ENCODE assay signal across 9 cellular contexts in genomic region chr18:45850021-45850420, GRCh38. TPM values are rescaled to one million over a fixed set of nuclear protein-coding genes. Genes with fewer than 3 reads are reported as not detected.
DNase-seq lines count a peak whose midpoint lies in the region; ATAC-seq, FAIRE-seq and TF ChIP-seq lines count a peak whose summit lies in the region.
"Had no signal": no experiment of that assay in that cellular context is flagged by ENCODE, and none has a peak within 500 bp of the region (broad histone marks: within the 10 kb centered on the region; RNA-seq: fewer than 3 reads in every experiment).

No MANE protein-coding gene starts in this region.

- H3K9me1 ChIP-seq in K562 (ENCODE audit: control insufficient read depth, insufficient read depth, low read length) = no peaks in the 10 kb centered on the region

- no peak for FAIRE-seq in K562 (lab: Jason Lieb, UNC)

- WGBS in K562 (ENCODE audit: insufficient coverage, low coverage, missing lambda C conversion rate) = 79% methylated on average over 6 of the region's 10 CpGs
- 90 to 100% methylated on average over 1 to 2 of the region's 10 CpGs for WGBS in gastroesophageal sphincter (ENCODE audit: low coverage in 1 of 2), 2 donors

- no peaks in the 10 kb centered on the region for H3K79me2 ChIP-seq in K562 (ENCODE audit: control insufficient read depth, insufficient read depth, low read length)

- no peaks in the 10 kb centered on the region for H3K27me3 Mint-ChIP-seq in nephron (ENCODE audit: low read depth)

- H3K4me1 Mint-ChIP-seq in nephron = peaks cover 7% of the 10 kb centered on the region

- H3K4me1 ChIP-seq in K562 (replicated peaks in 1 of 2; ENCODE audit: control insufficient read depth in 2 of 2, insufficient read depth in 2 of 2, low read length in 2 of 2) (peaks cover 0 to 4% of the 10 kb centered on the region in 2 experiments; a peak in 1 of 5 replicates), gastroesophageal sphincter (peaks cover 0 to 13% (median 6%) of the 10 kb centered on the region in 3 donors)

- peak; percentile 59 for ATAC-seq in HG02943 (IDR thresholded peaks at IDR 0.05; ENCODE audit: low read depth, unreplicated experiment)
- ATAC-seq in K562 = peak; percentile 71
- ATAC-seq in gastroesophageal sphincter = no peak
- no peak for ATAC-seq in HG02588 (IDR thresholded peaks at IDR 0.05; ENCODE audit: unreplicated experiment)

- H3K4me2 ChIP-seq in K562 (ENCODE audit: insufficient read depth, low read length) = no peak overlapping the region

- H3K9me3 Mint-ChIP-seq in nephron = no peaks in the 10 kb centered on the region

- H3K27ac ChIP-seq in K562 (ENCODE audit: extremely low read depth, low read depth, low read length) (no peak overlapping the region), gastroesophageal sphincter (no peak overlapping the region), dorsolateral prefrontal cortex (no peak overlapping the region)

- H3K9me3 ChIP-seq in K562 (replicated peaks; ENCODE audit: control insufficient read depth, insufficient read depth, low read depth, low read length) (no peaks in the 10 kb centered on the region), gastroesophageal sphincter (no peaks in the 10 kb centered on the region)

- CTCF ChIA-PET in K562 (lab: Yijun Ruan, JAX; ENCODE audit: low intra/inter-chr PET ratio) = no interaction called here

- TF ChIP-seq CTCF in GM12872 (IDR thresholded peaks at IDR 0.05; ENCODE audit: insufficient read depth, low read depth, low read length) = peak; percentile 57; the same call in 2 of the 3 replicates
- TF ChIP-seq CTCF in K562 (IDR thresholded peaks at IDR 0.05 in 2 of 3, conservative IDR thresholded peaks at IDR 0.05 in 1 of 3; ENCODE audit: insufficient read depth in 2 of 3, low read depth in 1 of 3, low read length in 3 of 3) = peak; percentile 24 to 27 (median 27); a peak in 3 of 6 replicates
- TF ChIP-seq CTCF in nephron (IDR thresholded peaks at IDR 0.05; ENCODE audit: unreplicated experiment in 3 of 3) = peak in 2 of 3 experiments; percentile 29 to 38
- no peak for TF ChIP-seq CTCF in gastroesophageal sphincter (IDR thresholded peaks at IDR 0.05)
- TF ChIP-seq CTCF in dorsolateral prefrontal cortex (IDR thresholded peaks at IDR 0.05 in 54 of 56, conservative IDR thresholded peaks at IDR 0.05 in 2 of 56; ENCODE audit: low read depth in 1 of 56, partially characterized antibody in 56 of 56) = peak in 11 of 56 donors; percentile 10 to 36 (median 24)

- H2AFZ ChIP-seq in K562 (ENCODE audit: low read depth, low read length) = no peak overlapping the region

- intact Hi-C loops in K562 (cut with micrococcal nuclease) (no loop called here), dorsolateral prefrontal cortex (cut with DNase I) (no loop called here)

- no peak for TF ChIP-seq RAD21 in K562 (CRISPR knock-in tag; conservative IDR thresholded peaks at IDR 0.05 in 1 of 2, IDR thresholded peaks at IDR 0.05 in 1 of 2)

- BruUV-seq in K562 (replicated peaks; lab: Mats Ljungman, UMichigan) = no TSS peak

- H3K36me3 ChIP-seq in K562 (ENCODE audit: control insufficient read depth, insufficient read depth, low read length) (peaks cover 14% of the 10 kb centered on the region; the same call in 1 of the 3 replicates), gastroesophageal sphincter (peaks cover 0 to 59% of the 10 kb centered on the region in 2 donors)

- no peak overlapping the region for H3K27ac Mint-ChIP-seq in nephron

- no peak for TF ChIP-seq EP300 in K562 (IDR thresholded peaks at IDR 0.05; ENCODE audit: low read length)
- TF ChIP-seq EP300 in gastroesophageal sphincter (IDR thresholded peaks at IDR 0.05) = no peak

- POLR2A ChIA-PET in K562 (lab: Yijun Ruan, JAX) = interaction anchor here (0.6 kb wide), 1 partner anchor 14 kb away, joined by 3 read pairs; no protein-coding TSS in a partner anchor

- no peak overlapping the region for H3K4me3 ChIP-seq in K562
- no peak overlapping the region for H3K4me3 ChIP-seq in gastroesophageal sphincter
- H3K4me3 ChIP-seq in dorsolateral prefrontal cortex = no peak overlapping the region

- H3K4me3 Mint-ChIP-seq in nephron = no peak overlapping the region

- DNase-seq in K562 (ENCODE audit: extremely low read depth in 1 of 4, low spot score in 3 of 4) = no peak
- no peak for DNase-seq in COLO829 (ENCODE audit: low spot score)
- no peak for DNase-seq in dorsolateral prefrontal cortex

- H3K9ac ChIP-seq in K562 (ENCODE audit: insufficient read depth in 1 of 2, low read depth in 2 of 2, low read length in 2 of 2) = no peak overlapping the region

- H4K20me1 ChIP-seq in K562 (replicated peaks; ENCODE audit: control insufficient read depth, insufficient read depth, low read length) = no peaks in the 10 kb centered on the region

- peaks cover 48% of the 10 kb centered on the region for H3K36me3 Mint-ChIP-seq in nephron (ENCODE audit: low read depth)

- H3K27me3 ChIP-seq in K562 (ENCODE audit: control insufficient read depth in 2 of 2, insufficient read depth in 2 of 2, low read length in 2 of 2) (no peaks in the 10 kb centered on the region), gastroesophageal sphincter (no peaks in the 10 kb centered on the region), dorsolateral prefrontal cortex (no peaks in the 10 kb centered on the region)

- TF ChIP-seq POLR2A in K562 (conservative IDR thresholded peaks at IDR 0.05) (no peak), gastroesophageal sphincter (IDR thresholded peaks at IDR 0.05) (no peak)

- in situ Hi-C loops in K562 (cut with MboI) = no loop called here

TF ChIP-seq in K562, 482 proteins besides CTCF, POLR2A, EP300 and RAD21:
- TF ChIP-seq GATAD2A (IDR thresholded peaks at IDR 0.05) (no peak), ZNF586 (CRISPR knock-in tag; conservative IDR thresholded peaks at IDR 0.05) (no peak), ILK (tag; IDR thresholded peaks at IDR 0.05; ENCODE audit: borderline replicate concordance, low read depth) (no peak), MCM3 (IDR thresholded peaks at IDR 0.05) (no peak), TCFL5 (CRISPR knock-in tag; conservative IDR thresholded peaks at IDR 0.05) (no peak)

RNA-seq across cellular contexts. Expression of gene SIGLEC15, which starts 24.5 kb away (rescaled TPM):
- not detected in 2 replicates for total RNA-seq in K562 (2011; cell fraction: chromatin; rRNA removed; ENCODE audit: low replicate concordance)
- total RNA-seq in K562 (2011; cell fraction: nucleolus; rRNA removed) = not detected in 2 replicates
- not detected in 2 replicates for total RNA-seq in K562 (2011; cell fraction: nucleoplasm; rRNA removed)
- total RNA-seq in K562 (2014; rRNA removed) = not detected in 2 replicates
- total RNA-seq in K562 (2014; rRNA removed; fragmentation: Illumina TruSeq; extraction: Trizol) = not detected in 2 replicates
- not detected in 2 replicates for total RNA-seq in K562 (2015; rRNA removed; fragmentation: Illumina TruSeq; extraction: Trizol)
- not detected in 2 replicates for total RNA-seq in K562 (2021)
- polyA plus RNA-seq in K562 (2011; rRNA removed) = not detected in 2 replicates
- polyA plus RNA-seq in K562 (2011; cell fraction: cytosol; rRNA removed) = not detected in 2 replicates
- not detected in 2 replicates for polyA plus RNA-seq in K562 (2011; cell fraction: nucleus; rRNA removed)
- polyA plus RNA-seq in K562 (2012) = not detected in 2 replicates
- not detected in 2 replicates for polyA plus RNA-seq in K562 (2014; fragmentation: Illumina TruSeq; extraction: Trizol)
- not detected for polyA plus RNA-seq in K562 (2014; fragmentation: Nextera tagmentation; extraction: Ambion mirVana)
- not detected in 2 replicates for polyA plus RNA-seq in K562 (2014; rRNA removed)
- polyA minus RNA-seq in K562 (2011; rRNA and poly(A)+ RNA removed) = not detected in 2 replicates
- not detected in 2 replicates for polyA minus RNA-seq in K562 (2011; cell fraction: cytosol; rRNA and poly(A)+ RNA removed)
- polyA minus RNA-seq in K562 (2011; cell fraction: nucleus; rRNA and poly(A)+ RNA removed) = not detected in 2 replicates
- under 1 TPM in 1 of 4 donors, not detected in 3; 0.52 TPM for total RNA-seq in gastroesophageal sphincter
- under 1 TPM in 15 of 120 experiments, not detected in 105; 0.17 to 0.70 (median 0.26) TPM for total RNA-seq in dorsolateral prefrontal cortex
- total RNA-seq: lung microvascular endothelial cell had no signal

Comparison
In these comparisons a context has a peak if more than half of its experiments do, and no peak if none do; other contexts are left out.
1. CTCF ChIP-seq: peak in GM12872 (single experiment), K562 (3 of 3) and nephron (2 of 3); none in gastroesophageal sphincter (0 of 4).
2. ATAC-seq: peak in HG02943 (single experiment) and K562 (single experiment); none in gastroesophageal sphincter (single experiment) and HG02588 (single experiment).